In the genomic region with DNA sequence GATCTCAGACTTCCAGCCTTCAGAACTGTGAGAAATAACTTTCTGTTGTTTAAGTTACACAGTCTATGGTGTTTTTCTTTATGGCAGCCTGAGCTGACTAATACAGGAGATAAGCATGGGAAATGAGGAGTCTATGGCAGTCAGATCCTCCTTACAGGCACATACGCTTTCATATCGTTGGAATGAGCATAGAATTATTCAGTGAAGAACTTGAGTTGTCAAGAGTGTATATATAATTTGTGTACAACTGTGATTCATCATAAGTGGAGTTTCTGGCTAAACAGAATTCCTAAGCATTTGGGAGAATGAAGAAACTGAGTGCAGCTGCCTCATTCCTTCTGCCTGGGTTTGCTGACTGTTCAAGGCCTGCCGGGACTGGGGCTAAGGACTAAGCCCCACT, we compare ENCODE assay signal across 23 cellular contexts.
DNase-seq lines count a peak whose midpoint lies in the region; ATAC-seq, FAIRE-seq and TF ChIP-seq lines count a peak whose summit lies in the region.
"Had no signal": no experiment of that assay in that cellular context is flagged by ENCODE, and none has a peak within 500 bp of the region (broad histone marks: within the 10 kb centered on the region; RNA-seq: fewer than 3 reads in every experiment).

No MANE protein-coding gene starts in this region.

- H3K27me3 ChIP-seq in bronchial epithelial cell (ENCODE audit: control insufficient read depth, insufficient read depth, low read length) = no peaks in the 10 kb centered on the region
- H3K27me3 ChIP-seq in smooth muscle cell (ENCODE audit: low read depth) = no peaks in the 10 kb centered on the region

- peak overlapping the region; percentile 67 for H3K27ac ChIP-seq in smooth muscle cell (ENCODE audit: low read depth)
- H3K27ac ChIP-seq: A549 had no signal

- no peak overlapping the region for H3K9ac ChIP-seq in smooth muscle cell (ENCODE audit: low read depth)
- H3K9ac ChIP-seq: SK-N-SH had no signal

- TF ChIP-seq CTCF in bronchial epithelial cell (IDR thresholded peaks at IDR 0.05; ENCODE audit: insufficient read depth, low read length, severe bottlenecking) = no peak
- no peak for TF ChIP-seq CTCF in smooth muscle cell (IDR thresholded peaks at IDR 0.05; ENCODE audit: borderline replicate concordance, insufficient read depth, poor library complexity, severe bottlenecking)

- no peaks in the 10 kb centered on the region for H3K9me3 ChIP-seq in smooth muscle cell (replicated peaks; ENCODE audit: low read depth)
- H3K9me3 ChIP-seq: A549, SK-N-SH had no signal

- ATAC-seq in GM21576 (IDR thresholded peaks at IDR 0.05; ENCODE audit: unreplicated experiment) = no peak
- ATAC-seq: A549 had no signal

- peak; percentile 45 for DNase-seq in GM03348 (ENCODE audit: low spot score)
- DNase-seq in bronchial epithelial cell (ENCODE audit: low read depth) = peak; percentile 58
- peak; percentile 7 for DNase-seq in fibroblast of peridontal ligament (ENCODE audit: extremely low read depth)
- no peak for DNase-seq in smooth muscle cell (lab: John Stamatoyannopoulos, UW; ENCODE audit: unreplicated experiment)
- DNase-seq in NCI-H2227 treated with DMSO at 0.1 percent for 48 hours (lab: John Stamatoyannopoulos, UW) = no peak
- DNase-seq in NK-92 treated with Interleukin-12 subunit alpha and Interleukin-12 subunit beta, amount 100 ng/mL, for 24 hours (lab: John Stamatoyannopoulos, UW) = no peak
- no peak for DNase-seq in COR-L47 (lab: John Stamatoyannopoulos, UW)
- DNase-seq: AML-193; C1 segment of cervical spinal cord; CD8-positive, alpha-beta memory T cell; H9; HFFc6; Kasumi-1; MM.1S; NCI-H1048; NCI-H1417 treated with DMSO at 0.1 percent for 48 hours; NCI-H1930; NCI-H510A; SIG-M5; SK-N-SH had no signal

- H3K4me2 ChIP-seq in smooth muscle cell = peak overlapping the region; percentile 52
- H3K4me2 ChIP-seq: A549, SK-N-SH had no signal

- no peaks in the 10 kb centered on the region for H3K36me3 ChIP-seq in bronchial epithelial cell (ENCODE audit: control insufficient read depth, insufficient read depth, low read length)
- no peaks in the 10 kb centered on the region for H3K36me3 ChIP-seq in smooth muscle cell (ENCODE audit: low read depth)

- 8% methylated on average over 3 of the region's 3 CpGs for WGBS in smooth muscle cell (ENCODE audit: low lambda C conversion rate)

- no peaks in the 10 kb centered on the region for H3K79me2 ChIP-seq in smooth muscle cell (ENCODE audit: low read depth)

- peak overlapping the region; percentile 19 for H2AFZ ChIP-seq in smooth muscle cell (ENCODE audit: low read depth)

- H4K20me1 ChIP-seq in smooth muscle cell (ENCODE audit: low read depth) = no peaks in the 10 kb centered on the region

- H3F3A ChIP-seq in smooth muscle cell (ENCODE audit: low read depth) = no peaks in the 10 kb centered on the region

- H3K4me1 ChIP-seq in smooth muscle cell (ENCODE audit: low read depth) = no peaks in the 10 kb centered on the region
- H3K4me1 ChIP-seq: A549 had no signal

- H3K4me3 ChIP-seq in bronchial epithelial cell (ENCODE audit: low read depth, low read length) = no peak overlapping the region
- H3K4me3 ChIP-seq in smooth muscle cell = no peak overlapping the region
- H3K4me3 ChIP-seq: A549 had no signal

- no peak for FAIRE-seq in bronchial epithelial cell (lab: Jason Lieb, UNC)
- FAIRE-seq: A549, G401.6 had no signal

Comparison
In these comparisons a context has a peak if more than half of its experiments do, and no peak if none do; other contexts are left out.
1. DNase-seq: peak in GM03348 (single experiment), bronchial epithelial cell (single experiment) and fibroblast of peridontal ligament (single experiment); none in smooth muscle cell (single experiment), NCI-H2227 treated with DMSO at 0.1 percent for 48 hours (single experiment), NK-92 treated with Interleukin-12 subunit alpha and Interleukin-12 subunit beta, amount 100 ng/mL, for 24 hours (single experiment) and COR-L47 (single experiment).